ENCODE assay signal across 12 cellular contexts in genomic region chr2:133986076-133986837, GRCh38.
A peak's percentile ranks its signal among the peaks of the same experiment; 100 is the strongest.
DNase-seq lines count a peak whose midpoint lies in the region; ATAC-seq and TF ChIP-seq lines count a peak whose summit lies in the region.
"Had no signal": no experiment of that assay in that cellular context is flagged by ENCODE, and none has a peak within 500 bp of the region (broad histone marks: within the 10 kb centered on the region; RNA-seq: fewer than 3 reads in every experiment).

No MANE protein-coding gene starts in this region.

- WGBS in smooth muscle cell (ENCODE audit: low lambda C conversion rate): 32% methylated on average over 3 of the region's 3 CpGs

- no peaks in the 10 kb centered on the region for H4K20me1 ChIP-seq in smooth muscle cell (ENCODE audit: low read depth)

- H3K79me2 ChIP-seq in smooth muscle cell (ENCODE audit: low read depth): no peaks in the 10 kb centered on the region

- H3K9ac ChIP-seq in smooth muscle cell (ENCODE audit: low read depth): no peak overlapping the region

- peak overlapping the region; percentile 63 for H3K4me2 ChIP-seq in smooth muscle cell

- ATAC-seq in left cardiac atrium (peak; percentile 91 to 93), HG03097 (IDR thresholded peaks at IDR 0.05; ENCODE audit: low FRiP score, unreplicated experiment) (no peak)
- ATAC-seq: left colon had no signal

- H3K27ac ChIP-seq in smooth muscle cell (ENCODE audit: low read depth): no peak overlapping the region

- no peaks in the 10 kb centered on the region for H3K27me3 ChIP-seq in smooth muscle cell (ENCODE audit: low read depth)

- no peak overlapping the region for H3K4me3 ChIP-seq in smooth muscle cell

- DNase-seq in HS-5 (ENCODE audit: low read depth) (peak; percentile 11), amniotic epithelial cell (ENCODE audit: low read depth) (peak; percentile 9), left cardiac atrium (no peak), smooth muscle cell (lab: John Stamatoyannopoulos, UW; ENCODE audit: unreplicated experiment) (no peak), RKO (ENCODE audit: low spot score) (no peak), dermis blood vessel endothelial cell (no peak), DMS114 treated with DMSO at 0.1 percent for 48 hours (lab: John Stamatoyannopoulos, UW; ENCODE audit: unreplicated experiment) (no peak)
- DNase-seq: activated CD4-positive, alpha-beta T cell treated with anti-CD3 and anti-CD28 coated beads, Interleukin-2, amount 50 U/mL, for 4 hours; activated effector memory CD4-positive, alpha-beta T cell treated with anti-CD3 and anti-CD28 coated beads, Interleukin-2, amount 50 U/mL, for 16 hours; left colon; NCI-H2081 treated with DMSO at 0.1 percent for 48 hours had no signal

- TF ChIP-seq CTCF in smooth muscle cell (IDR thresholded peaks at IDR 0.05; ENCODE audit: borderline replicate concordance, insufficient read depth, poor library complexity, severe bottlenecking): no peak

- no peaks in the 10 kb centered on the region for H3K9me3 ChIP-seq in smooth muscle cell (replicated peaks; ENCODE audit: low read depth)

- H3K4me1 ChIP-seq in smooth muscle cell (ENCODE audit: low read depth): peaks cover 11% of the 10 kb centered on the region

- intact Hi-C loops in left cardiac atrium (cut with DNase I): no loop called here

- H2AFZ ChIP-seq in smooth muscle cell (ENCODE audit: low read depth): no peak overlapping the region

- H3F3A ChIP-seq in smooth muscle cell (ENCODE audit: low read depth): peaks cover 9% of the 10 kb centered on the region

- no peaks in the 10 kb centered on the region for H3K36me3 ChIP-seq in smooth muscle cell (ENCODE audit: low read depth)

Comparison
In these comparisons a context has a peak if more than half of its experiments do, and no peak if none do; other contexts are left out.
1. DNase-seq: peak in HS-5 (single experiment) and amniotic epithelial cell (single experiment); none in left cardiac atrium (single experiment), smooth muscle cell (single experiment), RKO (single experiment), dermis blood vessel endothelial cell (single experiment) and DMS114 treated with DMSO at 0.1 percent for 48 hours (single experiment).